Comparison of ENCODE assay signal across 1 cellular context in genomic region chr12:113361574-113362370, GRCh38.
TF ChIP-seq lines count a peak whose summit lies in the region.

No MANE protein-coding gene starts in this region.

TF ChIP-seq in HEK293, 187 proteins besides CTCF, POLR2A, EP300 and RAD21 (continued from another document):
- TF ChIP-seq REST (tag by site-specific recombination; IDR thresholded peaks at IDR 0.05), result peak; percentile 75
- no peak for TF ChIP-seq ZNF146 (tag by site-specific recombination; IDR thresholded peaks at IDR 0.05)
- TF ChIP-seq ZNF169 (tag by site-specific recombination; IDR thresholded peaks at IDR 0.05), result no peak
- no peak for TF ChIP-seq ZBTB48 (tag by site-specific recombination; IDR thresholded peaks at IDR 0.05)
- TF ChIP-seq ZNF626 (tag by site-specific recombination; IDR thresholded peaks at IDR 0.05), result no peak
- TF ChIP-seq ZNF398 (tag by site-specific recombination; IDR thresholded peaks at IDR 0.05), result no peak
